Comparison of ENCODE assay signal across 8 cellular contexts in the genomic region with DNA sequence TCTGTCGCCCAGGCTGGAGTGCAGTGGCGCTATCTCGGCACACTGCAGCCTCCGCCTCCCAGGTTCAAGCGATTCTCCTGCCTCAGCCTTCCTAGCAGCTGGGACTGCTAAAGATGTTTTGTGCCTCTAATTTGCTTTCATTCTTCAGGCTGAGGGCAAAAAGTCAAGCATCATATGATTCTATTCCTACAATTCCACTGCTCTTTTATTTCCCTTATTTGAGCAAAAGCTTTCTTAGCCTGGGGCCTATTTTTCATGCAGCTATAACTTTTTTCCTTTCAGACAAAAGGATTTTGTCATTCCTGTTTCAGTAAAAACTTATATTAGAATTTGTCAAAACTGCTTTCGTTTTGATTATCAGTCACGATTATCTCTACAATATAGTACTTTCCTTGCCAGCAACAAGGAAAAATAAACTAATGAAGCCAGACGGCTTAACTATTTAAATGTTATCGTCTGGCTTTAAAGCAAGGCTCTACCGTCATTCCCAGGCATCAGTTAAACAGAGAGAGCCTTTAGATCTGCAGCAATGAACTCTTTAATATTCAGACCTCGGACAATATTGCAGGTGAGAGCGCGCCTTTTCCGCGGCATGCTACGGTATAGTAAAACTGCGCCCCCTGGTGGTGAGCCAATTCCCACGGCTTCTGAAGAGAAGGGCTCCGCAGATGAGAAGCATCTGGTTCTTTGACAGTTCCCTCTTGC. TPM values are rescaled to one million over a fixed set of nuclear protein-coding genes. Genes with fewer than 3 reads are reported as not detected.
DNase-seq lines count a peak whose midpoint lies in the region; ATAC-seq and TF ChIP-seq lines count a peak whose summit lies in the region.

No MANE protein-coding gene starts in this region.

- no peaks in the 10 kb centered on the region for H3K36me3 ChIP-seq in HCT116 (ENCODE audit: control insufficient read depth in 1 of 2, insufficient read depth in 2 of 2, low read length in 2 of 2)
- no peaks in the 10 kb centered on the region for H3K36me3 ChIP-seq in SJSA1
- no peaks in the 10 kb centered on the region for H3K36me3 ChIP-seq in trophoblast cell (ENCODE audit: control insufficient read depth in 1 of 2, insufficient read depth in 2 of 2, low read length in 2 of 2)
- H3K36me3 ChIP-seq in thyroid gland: no peaks in the 10 kb centered on the region

- H3K14ac ChIP-seq in trophoblast cell (ENCODE audit: low read length): no peak overlapping the region

- H3K4me3 ChIP-seq in HCT116 (replicated peaks in 1 of 2; ENCODE audit: low read depth in 1 of 2, low read length in 2 of 2) (peak overlapping the region; percentile 10 to 31; a peak in 3 of 4 replicates), SJSA1 (no peak overlapping the region), trophoblast cell (ENCODE audit: low read depth, low read length) (no peak overlapping the region), thyroid gland (replicated peaks in 1 of 3) (peak overlapping the region in 1 of 3 donors; percentile 5)

- RAD21 ChIA-PET in HCT116 (lab: Charles Lee; ENCODE audit: low non-redundant PET in 1 of 2, low total read pairs in 2 of 2, uncharacterized antibody in 2 of 2, unreplicated experiment in 2 of 2): no interaction called here

- DNase-seq in ELR (ENCODE audit: low read depth) (peak; percentile 81), HCT116 (ENCODE audit: low read depth, low spot score) (peak; percentile 60), NCI-H1048 (lab: John Stamatoyannopoulos, UW) (peak; percentile 51), SJSA1 (ENCODE audit: low read depth in 1 of 2, low spot score in 2 of 2) (peak; percentile 50 to 70), glomerular visceral epithelial cell (ENCODE audit: extremely low spot score) (peak; percentile 75), trophoblast cell (peak; percentile 91 to 97), thyroid gland (peak; percentile 86 to 91)
- peak; percentile 91 for DNase-seq in activated naive CD4-positive, alpha-beta T cell treated with anti-CD3 and anti-CD28 coated beads, Interleukin-2, amount 10 ng/mL, durations not matched to agents 7 days and 5 days

- no peak overlapping the region for H3K18ac ChIP-seq in trophoblast cell (ENCODE audit: low read length)

- POLR2A ChIA-PET in HCT116 (lab: Charles Lee): no interaction called here

- H2BK5ac ChIP-seq in trophoblast cell (ENCODE audit: low read depth, low read length, poor library complexity): no peak overlapping the region

- no peak overlapping the region for H4K8ac ChIP-seq in trophoblast cell (ENCODE audit: low read depth, low read length)

- TF ChIP-seq POLR2A in HCT116 (IDR thresholded peaks at IDR 0.05; ENCODE audit: borderline replicate concordance, extremely low read depth, insufficient read depth, insufficient read length): no peak
- no peak for TF ChIP-seq POLR2A in thyroid gland (IDR thresholded peaks at IDR 0.05)

- H3K79me1 ChIP-seq in trophoblast cell (ENCODE audit: low read length): peaks cover 7% of the 10 kb centered on the region

- H3K27ac ChIP-seq in HCT116 (ENCODE audit: low read depth, low read length) (no peak overlapping the region), SJSA1 (no peak overlapping the region), trophoblast cell (ENCODE audit: low read depth, low read length) (no peak overlapping the region), thyroid gland (no peak overlapping the region)

- H3K9me3 Mint-ChIP-seq in activated naive CD4-positive, alpha-beta T cell treated with anti-CD3 and anti-CD28 coated beads, Interleukin-2, amount 10 ng/mL, durations not matched to agents 7 days and 5 days: no peaks in the 10 kb centered on the region

- H2BK12ac ChIP-seq in trophoblast cell (ENCODE audit: low read length): no peak overlapping the region

- no peaks in the 10 kb centered on the region for H4K20me1 ChIP-seq in HCT116 (ENCODE audit: insufficient read depth)

- intact Hi-C loops in HCT116 (cut with micrococcal nuclease) (loop anchor here (1.0 to 2.0 kb wide), 3 partner anchors 96 to 520 kb away; no protein-coding TSS in a partner anchor), thyroid gland (cut with DNase I) (loop anchor here (5.0 to 10.0 kb wide), 2 partner anchors 95 to 342 kb away; no protein-coding TSS in a partner anchor)

- TF ChIP-seq CTCF in HCT116 (IDR thresholded peaks at IDR 0.05 in 2 of 3, conservative IDR thresholded peaks at IDR 0.05 in 1 of 3; ENCODE audit: borderline replicate concordance in 1 of 3, insufficient read depth in 1 of 3, low read depth in 2 of 3, low read length in 2 of 3) (peak; percentile 84 to 90 (median 89); a peak in 5 of 6 replicates), thyroid gland (IDR thresholded peaks at IDR 0.05) (peak; percentile 67 to 97 (median 72))

- H3K36me3 Mint-ChIP-seq in activated naive CD4-positive, alpha-beta T cell treated with anti-CD3 and anti-CD28 coated beads, Interleukin-2, amount 10 ng/mL, durations not matched to agents 7 days and 5 days: no peaks in the 10 kb centered on the region

- peak; percentile 74 for TF ChIP-seq RAD21 in HCT116 (IDR thresholded peaks at IDR 0.05; ENCODE audit: low read depth)

- no peak overlapping the region for H2AK5ac ChIP-seq in trophoblast cell (ENCODE audit: low read length)

- H4K12ac ChIP-seq in trophoblast cell (ENCODE audit: low read depth, low read length): no peak overlapping the region

- H3K4me1 Mint-ChIP-seq in activated naive CD4-positive, alpha-beta T cell treated with anti-CD3 and anti-CD28 coated beads, Interleukin-2, amount 10 ng/mL, durations not matched to agents 7 days and 5 days: peaks cover 31% of the 10 kb centered on the region

- CTCF ChIA-PET in HCT116 (lab: Charles Lee): interaction anchor here (0.9 to 1.9 kb wide), 5 partner anchors 11 to 206 kb away, joined by 3 to 7 read pairs (median 3); no protein-coding TSS in a partner anchor
- CTCF ChIA-PET in activated naive CD4-positive, alpha-beta T cell treated with anti-CD3 and anti-CD28 coated beads, Interleukin-2, amount 10 ng/mL, durations not matched to agents 7 days and 5 days (lab: Charles Lee): interaction anchor here (0.7 to 6.1 kb wide), 11 partner anchors 10 to 739 kb away, joined by 3 to 86 read pairs (median 4); no protein-coding TSS in a partner anchor

- peaks cover 7 to 25% of the 10 kb centered on the region in 2 experiments; a peak in 3 of 4 replicates for H3K4me1 ChIP-seq in HCT116 (ENCODE audit: control insufficient read depth in 1 of 2, insufficient read depth in 2 of 2, low read length in 2 of 2)
- H3K4me1 ChIP-seq in SJSA1 (replicated peaks): peaks cover 10% of the 10 kb centered on the region
- peaks cover 5 to 8% of the 10 kb centered on the region in 2 experiments for H3K4me1 ChIP-seq in trophoblast cell (ENCODE audit: control insufficient read depth in 1 of 2, insufficient read depth in 2 of 2, low read length in 2 of 2)
- H3K4me1 ChIP-seq in thyroid gland: peaks cover 4 to 8% of the 10 kb centered on the region in 2 donors

- no CpG with 5 or more reads among the region's 19 CpGs for WGBS in trophoblast cell (ENCODE audit: extremely low coverage, insufficient coverage, insufficient read length)
- WGBS in thyroid gland, 2 donors: 23 to 28% methylated on average over 19 of the region's 19 CpGs

- H3K9ac ChIP-seq in HCT116 (ENCODE audit: low read length) (no peak overlapping the region), trophoblast cell (ENCODE audit: low read length) (no peak overlapping the region)

- H3K27me3 Mint-ChIP-seq in activated naive CD4-positive, alpha-beta T cell treated with anti-CD3 and anti-CD28 coated beads, Interleukin-2, amount 10 ng/mL, durations not matched to agents 7 days and 5 days: peaks cover 19% of the 10 kb centered on the region

- H2AFZ ChIP-seq in HCT116 (ENCODE audit: low read depth, low read length, poor library complexity, severe bottlenecking) (peak overlapping the region; percentile 85), trophoblast cell (ENCODE audit: insufficient read depth, low read length, poor library complexity) (no peak overlapping the region)

- H3K9me2 ChIP-seq in HCT116 (ENCODE audit: insufficient read depth): no peaks in the 10 kb centered on the region

- peak overlapping the region; percentile 38 for H3K27ac Mint-ChIP-seq in activated naive CD4-positive, alpha-beta T cell treated with anti-CD3 and anti-CD28 coated beads, Interleukin-2, amount 10 ng/mL, durations not matched to agents 7 days and 5 days

- H3K4me2 ChIP-seq in HCT116 (ENCODE audit: low read length) (peak overlapping the region; percentile 93), trophoblast cell (ENCODE audit: low read length) (no peak overlapping the region)

- BruUV-seq in HCT116 (replicated peaks; lab: Mats Ljungman, UMichigan): no TSS peak

- no peak overlapping the region for H3K23ac ChIP-seq in trophoblast cell (ENCODE audit: low read length)

- H3K27me3 ChIP-seq in HCT116 (ENCODE audit: insufficient read depth, low read length) (no peaks in the 10 kb centered on the region), SJSA1 (replicated peaks) (no peaks in the 10 kb centered on the region), trophoblast cell (ENCODE audit: insufficient read depth, low read length) (no peaks in the 10 kb centered on the region), thyroid gland (no peaks in the 10 kb centered on the region)

- H3K79me2 ChIP-seq in HCT116 (ENCODE audit: insufficient read depth, low read length) (0 out of 2 replicates have a peak, but pooled peaks cover 6% of the 10 kb centered on the region), trophoblast cell (ENCODE audit: control insufficient read depth, insufficient read depth, low read length, poor library complexity) (peaks cover 5% of the 10 kb centered on the region)

- H3K4me3 Mint-ChIP-seq in activated naive CD4-positive, alpha-beta T cell treated with anti-CD3 and anti-CD28 coated beads, Interleukin-2, amount 10 ng/mL, durations not matched to agents 7 days and 5 days: peak overlapping the region; percentile 66

- peak; percentile 44 for ATAC-seq in HCT116

- no peaks in the 10 kb centered on the region for H3K9me3 ChIP-seq in HCT116 (ENCODE audit: control insufficient read depth in 1 of 2, insufficient read depth in 1 of 2, low read depth in 1 of 2, low read length in 2 of 2)
- no peaks in the 10 kb centered on the region for H3K9me3 ChIP-seq in SJSA1 (replicated peaks)
- peaks cover 2% of the 10 kb centered on the region for H3K9me3 ChIP-seq in trophoblast cell (ENCODE audit: insufficient read depth, low read depth, low read length)
- no peaks in the 10 kb centered on the region for H3K9me3 ChIP-seq in thyroid gland

- H2BK120ac ChIP-seq in trophoblast cell (ENCODE audit: insufficient read depth, low read length, poor library complexity): no peak overlapping the region

- H4K91ac ChIP-seq in trophoblast cell (ENCODE audit: low read depth, low read length): no peak overlapping the region

- H3K4ac ChIP-seq in trophoblast cell (ENCODE audit: low read depth, low read length): no peak overlapping the region

TF ChIP-seq in HCT116, 20 proteins besides CTCF, POLR2A, EP300 and RAD21:
- TF ChIP-seq SP1 (IDR thresholded peaks at IDR 0.05; ENCODE audit: low read depth): no peak
- TF ChIP-seq, protein P1, sequence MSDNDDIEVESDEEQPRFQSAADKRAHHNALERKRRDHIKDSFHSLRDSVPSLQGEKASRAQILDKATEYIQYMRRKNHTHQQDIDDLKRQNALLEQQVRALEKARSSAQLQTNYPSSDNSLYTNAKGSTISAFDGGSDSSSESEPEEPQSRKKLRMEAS (IDR thresholded peaks at IDR 0.05): peak; percentile 93
TF ChIP-seq in HCT116: peak in this region for 1.

RNA-seq across cellular contexts. Expression of a gene that starts 1.4 kb away (rescaled TPM):
- total RNA-seq in HCT116 (2021; ENCODE audit: unreplicated experiment) (6.8 TPM), thyroid gland (10 to 100 TPM in 2 of 4 donors, 1 to 10 TPM in 2; 9.8 to 21.3 (median 10.0) TPM)
- 1.1 and 1.6 TPM in 2 replicates for polyA plus RNA-seq in HCT116 (2012)
- total RNA-seq in SJSA1 (2014; rRNA removed; shearing (Covaris generic)): 1.6 and 2.9 TPM in 2 replicates
- polyA plus RNA-seq in trophoblast cell (2013): 4.9 and 5.4 TPM in 2 replicates

Comparison
In these comparisons a context has a peak if more than half of its experiments do, and no peak if none do; other contexts are left out.
1. H3K4me3 ChIP-seq: peak in HCT116 (2 of 2); none in SJSA1 (single experiment) and trophoblast cell (single experiment).
2. Peak in every context shown above with its lines, with median percentiles within 50 percentile points of each other: DNase-seq.